Comparison of ENCODE assay signal across 9 cellular contexts in the genomic region with DNA sequence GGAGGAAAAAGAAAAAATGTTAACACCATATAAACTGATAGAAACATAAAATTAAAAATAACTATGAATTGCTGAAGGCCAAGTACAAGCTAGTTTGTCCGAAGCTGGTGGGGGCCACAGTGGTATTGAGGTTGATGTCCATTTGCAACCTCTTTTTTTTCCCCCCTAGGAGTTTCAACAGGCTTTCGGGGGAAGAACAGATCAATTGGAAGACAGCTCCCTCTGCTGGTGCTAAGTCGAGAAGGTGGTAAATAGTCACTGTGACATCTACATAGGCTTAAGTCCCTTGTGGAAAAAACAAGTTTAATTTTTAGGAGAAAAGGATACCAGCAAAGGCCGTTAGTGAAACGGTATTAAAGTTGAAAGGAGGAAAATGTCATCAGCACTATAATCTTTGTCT.
A peak's percentile ranks its signal among the peaks of the same experiment; 100 is the strongest.
DNase-seq lines count a peak whose midpoint lies in the region; ATAC-seq, FAIRE-seq and TF ChIP-seq lines count a peak whose summit lies in the region.
"Had no signal": no experiment of that assay in that cellular context is flagged by ENCODE, and none has a peak within 500 bp of the region (broad histone marks: within the 10 kb centered on the region; RNA-seq: fewer than 3 reads in every experiment).

No MANE protein-coding gene starts in this region.

- no peaks in the 10 kb centered on the region for H3K36me3 ChIP-seq in effector memory CD4-positive, alpha-beta T cell (ENCODE audit: control insufficient read depth, insufficient read depth, low read length)
- H3K36me3 ChIP-seq in pancreas = no peaks in the 10 kb centered on the region

- FAIRE-seq in pancreas (lab: Jason Lieb, UNC) = peak; percentile 96

- no peaks in the 10 kb centered on the region for H3K27me3 ChIP-seq in effector memory CD4-positive, alpha-beta T cell (replicated peaks; ENCODE audit: control insufficient read depth, insufficient read depth, low read length, poor library complexity, severe bottlenecking)
- no peaks in the 10 kb centered on the region for H3K27me3 ChIP-seq in pancreas

- ATAC-seq in natural killer cell = peak in 1 of 3 donors; percentile 52
- ATAC-seq in natural killer cell treated with Interleukin-12 subunit alpha and Interleukin-12 subunit beta and Interleukin-15 and Interleukin-18, amount 100 ng/mL, for 72 hours = no peak
- peak in 2 of 4 donors; percentile 53 to 67 for ATAC-seq in pancreas
- no peak for ATAC-seq in GM19452 (IDR thresholded peaks at IDR 0.05; ENCODE audit: unreplicated experiment)
- ATAC-seq in HG03108 (IDR thresholded peaks at IDR 0.05; ENCODE audit: unreplicated experiment) = no peak

- H3K27me3 Mint-ChIP-seq in natural killer cell (ENCODE audit: low read depth in 2 of 2) = peaks cover 0 to 17% of the 10 kb centered on the region in 2 donors
- peaks cover 6 to 17% of the 10 kb centered on the region in 2 donors for H3K27me3 Mint-ChIP-seq in natural killer cell treated with Interleukin-12 subunit alpha and Interleukin-12 subunit beta and Interleukin-15 and Interleukin-18, amount 100 ng/mL, for 72 hours
- H3K27me3 Mint-ChIP-seq: central memory CD8-positive, alpha-beta T cell had no signal

- DNase-seq in natural killer cell (no peak), SK-N-DZ (ENCODE audit: low spot score) (peak; percentile 38), pancreas (peak in 1 of 6 donors; percentile 30)
- DNase-seq in natural killer cell treated with Interleukin-12 subunit alpha and Interleukin-12 subunit beta and Interleukin-15 and Interleukin-18, amount 100 ng/mL, for 72 hours (ENCODE audit: low spot score) = no peak
- DNase-seq in Jurkat, Clone E6-1 (ENCODE audit: low read depth, low spot score) = peak; percentile 44
- DNase-seq in effector memory CD4-positive, alpha-beta T cell = peak in 2 of 3 donors; percentile 2 to 4

- intact Hi-C loops in natural killer cell (cut with micrococcal nuclease) = loop anchor here (5.0 kb wide), 1 partner anchor 204 kb away; no protein-coding TSS in a partner anchor
- intact Hi-C loops in pancreas (cut with DNase I) = loop anchor here in 1 of 3 donors (5.0 kb wide), 1 partner anchor 204 kb away; no protein-coding TSS in a partner anchor

- H3K4me1 ChIP-seq in effector memory CD4-positive, alpha-beta T cell (ENCODE audit: control insufficient read depth, insufficient read depth, low read length, poor library complexity, severe bottlenecking) = no peaks in the 10 kb centered on the region
- no peaks in the 10 kb centered on the region for H3K4me1 ChIP-seq in pancreas

- H3K36me3 Mint-ChIP-seq in natural killer cell = no peaks in the 10 kb centered on the region
- no peaks in the 10 kb centered on the region for H3K36me3 Mint-ChIP-seq in natural killer cell treated with Interleukin-12 subunit alpha and Interleukin-12 subunit beta and Interleukin-15 and Interleukin-18, amount 100 ng/mL, for 72 hours

- TF ChIP-seq CTCF in natural killer cell (IDR thresholded peaks at IDR 0.05) (peak; percentile 17), pancreas (IDR thresholded peaks at IDR 0.05) (peak in 3 of 4 donors; percentile 15 to 35 (median 33))

- H3K9me3 Mint-ChIP-seq in natural killer cell = no peaks in the 10 kb centered on the region
- H3K9me3 Mint-ChIP-seq in natural killer cell treated with Interleukin-12 subunit alpha and Interleukin-12 subunit beta and Interleukin-15 and Interleukin-18, amount 100 ng/mL, for 72 hours = no peaks in the 10 kb centered on the region
- H3K9me3 Mint-ChIP-seq: central memory CD8-positive, alpha-beta T cell had no signal

- H3K4me3 Mint-ChIP-seq in natural killer cell = no peak overlapping the region
- H3K4me3 Mint-ChIP-seq in natural killer cell treated with Interleukin-12 subunit alpha and Interleukin-12 subunit beta and Interleukin-15 and Interleukin-18, amount 100 ng/mL, for 72 hours = no peak overlapping the region
- H3K4me3 Mint-ChIP-seq: central memory CD8-positive, alpha-beta T cell had no signal

- H3K27ac Mint-ChIP-seq in natural killer cell = no peak overlapping the region
- no peak overlapping the region for H3K27ac Mint-ChIP-seq in natural killer cell treated with Interleukin-12 subunit alpha and Interleukin-12 subunit beta and Interleukin-15 and Interleukin-18, amount 100 ng/mL, for 72 hours

- 2 to 3% methylated on average over 5 of the region's 5 CpGs for WGBS in pancreas, 2 donors

- H3K4me3 ChIP-seq in Jurkat, Clone E6-1 (ENCODE audit: low read length) = no peak overlapping the region
- no peak overlapping the region for H3K4me3 ChIP-seq in effector memory CD4-positive, alpha-beta T cell (ENCODE audit: insufficient read depth, low read depth, low read length, poor library complexity, severe bottlenecking)
- H3K4me3 ChIP-seq in pancreas = no peak overlapping the region

- H3K27ac ChIP-seq in effector memory CD4-positive, alpha-beta T cell (ENCODE audit: insufficient read depth, low read length, poor library complexity, severe bottlenecking) = no peak overlapping the region
- no peak overlapping the region for H3K27ac ChIP-seq in pancreas

- H3K9me3 ChIP-seq in effector memory CD4-positive, alpha-beta T cell (ENCODE audit: control insufficient read depth, low read length) = no peaks in the 10 kb centered on the region
- no peaks in the 10 kb centered on the region for H3K9me3 ChIP-seq in pancreas

- H3K4me1 Mint-ChIP-seq in natural killer cell = no peaks in the 10 kb centered on the region
- no peaks in the 10 kb centered on the region for H3K4me1 Mint-ChIP-seq in natural killer cell treated with Interleukin-12 subunit alpha and Interleukin-12 subunit beta and Interleukin-15 and Interleukin-18, amount 100 ng/mL, for 72 hours (ENCODE audit: low read depth in 2 of 2)
- H3K4me1 Mint-ChIP-seq: central memory CD8-positive, alpha-beta T cell had no signal

Comparison
In these comparisons a context has a peak if more than half of its experiments do, and no peak if none do; other contexts are left out.
1. DNase-seq: peak in Jurkat, Clone E6-1 (single experiment), SK-N-DZ (single experiment) and effector memory CD4-positive, alpha-beta T cell (2 of 3); none in natural killer cell (single experiment) and natural killer cell treated with Interleukin-12 subunit alpha and Interleukin-12 subunit beta and Interleukin-15 and Interleukin-18, amount 100 ng/mL, for 72 hours (single experiment).